Comparison of ENCODE assay signal across 1 cellular context in the genomic region with DNA sequence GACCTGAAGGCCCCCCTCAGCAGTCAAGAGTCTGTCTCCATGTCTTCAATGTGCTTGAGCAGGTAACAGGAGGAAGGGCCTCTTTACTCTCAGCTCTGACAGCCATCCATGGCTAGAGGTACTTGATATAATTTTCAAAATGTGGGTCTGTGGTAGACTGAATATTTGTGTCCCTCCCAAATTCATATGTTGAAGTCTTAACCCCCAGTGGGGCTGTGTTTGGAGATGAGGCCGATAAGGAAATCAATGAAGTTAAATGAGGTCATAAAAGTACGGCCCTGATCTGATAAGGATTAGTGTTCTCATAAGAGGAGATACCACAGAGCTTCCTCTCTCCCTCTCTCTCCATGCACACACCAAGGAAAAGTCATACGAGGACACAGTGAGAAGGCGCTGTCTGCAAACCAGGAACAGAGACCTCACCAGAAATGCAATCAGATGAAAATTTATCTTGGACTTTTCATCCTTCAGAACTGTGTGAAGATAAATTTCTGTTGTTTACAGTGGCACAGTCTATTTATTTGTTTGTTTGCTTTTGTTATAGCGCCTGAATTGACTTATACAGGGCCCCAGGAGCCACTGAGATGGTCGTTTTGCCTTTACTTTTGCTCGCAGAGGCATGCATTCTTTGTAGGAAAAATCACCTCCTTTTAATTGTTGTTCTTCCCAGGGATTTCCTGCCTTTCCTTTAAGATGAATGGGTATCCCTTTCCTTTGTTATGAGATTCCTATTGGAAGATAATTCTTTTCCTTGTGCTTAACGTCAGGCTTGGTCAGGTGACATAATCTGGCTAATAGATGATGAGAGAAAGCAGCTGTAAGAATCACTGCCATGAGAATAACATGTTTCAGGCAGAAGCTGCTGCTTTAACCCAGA.
TF ChIP-seq lines count a peak whose summit lies in the region.

No MANE protein-coding gene starts in this region.

TF ChIP-seq in H1, 55 proteins besides CTCF, POLR2A, EP300 and RAD21:
- TF ChIP-seq BACH1 (IDR thresholded peaks at IDR 0.05; ENCODE audit: low read length) (no peak), ASH2L (IDR thresholded peaks at IDR 0.05; ENCODE audit: low read length) (no peak), TAF1 (IDR thresholded peaks at IDR 0.05; ENCODE audit: low read depth, low read length) (no peak), SIX5 (IDR thresholded peaks at IDR 0.05; ENCODE audit: low read depth, low read length) (no peak), MAFK (IDR thresholded peaks at IDR 0.05; ENCODE audit: low read depth, low read length) (no peak), KDM5A (IDR thresholded peaks at IDR 0.05; ENCODE audit: low read length) (no peak), SP1 (IDR thresholded peaks at IDR 0.05; ENCODE audit: low read depth, low read length) (no peak)
